16 cellular contexts compared by ENCODE assay signal in the genomic region with DNA sequence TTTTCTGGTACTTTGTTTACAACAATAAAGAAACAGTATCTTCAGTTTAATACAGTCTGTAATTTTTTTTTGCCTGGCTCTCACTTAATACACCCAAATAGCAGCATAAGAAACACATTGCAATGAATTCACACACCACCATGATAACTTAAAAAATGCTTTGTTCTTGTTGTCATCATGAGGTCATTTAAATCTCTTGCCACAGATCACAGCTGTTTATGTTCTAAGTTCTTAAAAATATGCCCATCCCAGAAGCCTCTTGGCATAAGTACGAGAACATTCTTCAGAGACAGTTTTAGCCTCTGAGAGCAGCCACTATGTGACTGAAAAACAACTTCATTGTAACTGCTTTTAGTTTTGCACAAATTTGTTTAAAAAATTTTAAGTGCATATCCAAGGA. TPM values are rescaled to one million over a fixed set of nuclear protein-coding genes. Genes with fewer than 3 reads are reported as not detected.
DNase-seq lines count a peak whose midpoint lies in the region; ATAC-seq and TF ChIP-seq lines count a peak whose summit lies in the region.
"Had no signal": no experiment of that assay in that cellular context is flagged by ENCODE, and none has a peak within 500 bp of the region (broad histone marks: within the 10 kb centered on the region; RNA-seq: fewer than 3 reads in every experiment).

No MANE protein-coding gene starts in this region.

- H3K27me3 ChIP-seq in heart right ventricle (no peaks in the 10 kb centered on the region), sigmoid colon (no peaks in the 10 kb centered on the region), mesendoderm (ENCODE audit: insufficient read depth, low read length, poor library complexity) (no peaks in the 10 kb centered on the region)
- H3K27me3 ChIP-seq: breast epithelium had no signal

- ATAC-seq in heart right ventricle: peak in 7 of 8 donors; percentile 39 to 91 (median 80)
- ATAC-seq: esophagus mucosa; natural killer cell treated with Interleukin-12 subunit alpha and Interleukin-12 subunit beta and Interleukin-15 and Interleukin-18, amount 100 ng/mL, for 72 hours had no signal

- H3K36me3 ChIP-seq in heart right ventricle (peaks cover 0 to 47% (median 16%) of the 10 kb centered on the region in 9 donors), sigmoid colon (peaks cover 0 to 20% (median 10%) of the 10 kb centered on the region in 4 donors), mesendoderm (ENCODE audit: control insufficient read depth, insufficient read depth, low read length) (peaks cover 1% of the 10 kb centered on the region)
- H3K36me3 ChIP-seq: breast epithelium had no signal

- H2BK15ac ChIP-seq in mesendoderm (replicated peaks; ENCODE audit: low read depth): no peak overlapping the region

- no peak overlapping the region for H3K56ac ChIP-seq in mesendoderm (ENCODE audit: low read length)

- no peak overlapping the region for H2AK5ac ChIP-seq in mesendoderm (ENCODE audit: low read length)

- in situ Hi-C loops in KBM-7 (cut with MboI; ENCODE audit: low pct_unique_long_range_greater_than_20kb, low sequenced_read_pairs): no loop called here

- no peak overlapping the region for H3K4ac ChIP-seq in mesendoderm (ENCODE audit: low read depth, low read length)

- H3K9me3 ChIP-seq in heart right ventricle (peaks cover 0 to 23% (median 7%) of the 10 kb centered on the region in 11 donors), sigmoid colon (peaks cover 0 to 2% (median 0%) of the 10 kb centered on the region in 4 donors)

- TF ChIP-seq CTCF in AG09319 (IDR thresholded peaks at IDR 0.05; ENCODE audit: low read depth, low read length) (no peak), heart right ventricle (IDR thresholded peaks at IDR 0.05) (no peak), sigmoid colon (IDR thresholded peaks at IDR 0.05) (no peak), GM10266 (IDR thresholded peaks at IDR 0.05; ENCODE audit: control insufficient read depth, insufficient read depth, low read depth, missing control alignments) (no peak)

- no peak overlapping the region for H4K8ac ChIP-seq in mesendoderm (ENCODE audit: low read depth, low read length)

- H3K23ac ChIP-seq in mesendoderm (ENCODE audit: low read length): no peak overlapping the region

- H3K79me2 ChIP-seq in mesendoderm (ENCODE audit: control insufficient read depth, insufficient read depth, low read length): no peaks in the 10 kb centered on the region

- 33 to 39% methylated on average over 1 of the region's 1 CpG for WGBS in heart right ventricle, 2 donors
- WGBS in sigmoid colon, 2 donors: 89 to 94% methylated on average over 1 of the region's 1 CpG
- no CpG with 5 or more reads among the region's 1 CpG for WGBS in mesendoderm (ENCODE audit: extremely low coverage, insufficient coverage, low lambda C conversion rate)

- H3K79me1 ChIP-seq in mesendoderm (ENCODE audit: low read length): peaks cover 4% of the 10 kb centered on the region

- H3K4me3 ChIP-seq in heart right ventricle (no peak overlapping the region), sigmoid colon (no peak overlapping the region), mesendoderm (ENCODE audit: low read length) (no peak overlapping the region)
- H3K4me3 ChIP-seq: breast epithelium had no signal

- H3K4me1 ChIP-seq in heart right ventricle (peaks cover 0 to 29% (median 11%) of the 10 kb centered on the region in 9 donors), sigmoid colon (peaks cover 0 to 32% (median 20%) of the 10 kb centered on the region in 4 donors), mesendoderm (ENCODE audit: control insufficient read depth, low read depth, low read length) (no peaks in the 10 kb centered on the region)
- H3K4me1 ChIP-seq: breast epithelium had no signal

- peak overlapping the region in 9 of 10 donors; percentile 0 to 55 (median 27) for H3K27ac ChIP-seq in heart right ventricle
- H3K27ac ChIP-seq in sigmoid colon: peak overlapping the region; percentile 40 to 79 (median 74)
- no peak overlapping the region for H3K27ac ChIP-seq in mesendoderm (ENCODE audit: low read depth, low read length)

- H3K4me2 ChIP-seq in mesendoderm (ENCODE audit: low read length): no peak overlapping the region

- no peak overlapping the region for H2BK5ac ChIP-seq in mesendoderm (ENCODE audit: low read length)

- H2BK120ac ChIP-seq in mesendoderm (ENCODE audit: low read depth, low read length): no peak overlapping the region

- H3K18ac ChIP-seq in mesendoderm (ENCODE audit: low read length): no peak overlapping the region

- no peak overlapping the region for H3K9ac ChIP-seq in mesendoderm (ENCODE audit: low read length)

- no peak for TF ChIP-seq POLR2A in sigmoid colon (IDR thresholded peaks at IDR 0.05)

- no peak overlapping the region for H4K5ac ChIP-seq in mesendoderm (ENCODE audit: low read length)

- intact Hi-C loops in heart right ventricle (cut with DNase I): no loop called here
- intact Hi-C loops in sigmoid colon (cut with DNase I): loop anchor here (10.0 kb wide), 1 partner anchor 412 kb away; no protein-coding TSS in a partner anchor

- peak; percentile 19 for DNase-seq in AG09319 (ENCODE audit: extremely low read depth, low read depth)
- DNase-seq in astrocyte of the hippocampus (ENCODE audit: low read depth, low spot score): peak; percentile 68
- DNase-seq in heart right ventricle: no peak
- DNase-seq in sigmoid colon: no peak
- no peak for DNase-seq in KBM-7
- DNase-seq in GM10266 (ENCODE audit: extremely low spot score): no peak
- no peak for DNase-seq in NCI-H1694 treated with DMSO at 0.1 percent for 48 hours (lab: John Stamatoyannopoulos, UW)
- DNase-seq in mesendoderm: no peak
- DNase-seq: activated CD4-positive, alpha-beta T cell treated with anti-CD3 and anti-CD28 coated beads for 4 hours; C1 segment of cervical spinal cord; GDM1; islet precursor cell; NCI-H1092 treated with DMSO at 0.1 percent for 48 hours had no signal

- TF ChIP-seq EP300 in sigmoid colon (IDR thresholded peaks at IDR 0.05): peak in 3 of 4 donors; percentile 14 to 74 (median 53)

RNA-seq across cellular contexts. Expression of gene ESF1, which starts 47.9 kb away (rescaled TPM):
- total RNA-seq in heart right ventricle: 10 to 100 TPM in 9 of 10 donors, 1 to 10 TPM in 1; 9.9 to 16.4 (median 13.5) TPM
- polyA plus RNA-seq in heart right ventricle: 10 to 100 TPM in 1 of 2 donors, 1 to 10 TPM in 1; 5.9 to 23.1 TPM
- 10 to 100 TPM; 14.0 to 20.5 (median 16.0) TPM for total RNA-seq in sigmoid colon
- 10 to 100 TPM in 1 of 3 donors, 1 to 10 TPM in 2; 7.2 to 11.3 (median 8.0) TPM for polyA plus RNA-seq in sigmoid colon
- 56.8 TPM for polyA plus RNA-seq in mesendoderm (2013, experiment 1 of 2)
- 57.3 TPM for polyA plus RNA-seq in mesendoderm (2013, experiment 2 of 2)

RNA-seq across cellular contexts. Expression of gene NDUFAF5, which starts 48.0 kb away (rescaled TPM):
- total RNA-seq in heart right ventricle: 10 to 100 TPM; 47.4 to 83.4 (median 66.3) TPM
- 100 to 1,000 TPM in 1 of 2 donors, 10 to 100 TPM in 1; 42.0 to 112 TPM for polyA plus RNA-seq in heart right ventricle
- total RNA-seq in sigmoid colon: 10 to 100 TPM; 17.4 to 21.7 (median 18.5) TPM
- polyA plus RNA-seq in sigmoid colon: 10 to 100 TPM; 18.5 to 28.2 (median 26.4) TPM
- polyA plus RNA-seq in mesendoderm (2013, experiment 1 of 2): 23.3 TPM
- 23.6 TPM for polyA plus RNA-seq in mesendoderm (2013, experiment 2 of 2)

Comparison
In these comparisons a context has a peak if more than half of its experiments do, and no peak if none do; other contexts are left out.
1. DNase-seq: peak in AG09319 (single experiment) and astrocyte of the hippocampus (single experiment); none in heart right ventricle (0 of 2), sigmoid colon (single experiment), KBM-7 (single experiment), GM10266 (single experiment), NCI-H1694 treated with DMSO at 0.1 percent for 48 hours (single experiment) and mesendoderm (single experiment).